ENCODE assay signal across 8 cellular contexts in genomic region chr5:120465281-120465961, GRCh38. TPM values are rescaled to one million over a fixed set of nuclear protein-coding genes. Genes with fewer than 3 reads are reported as not detected.
A peak's percentile ranks its signal among the peaks of the same experiment; 100 is the strongest.
DNase-seq lines count a peak whose midpoint lies in the region; ATAC-seq and TF ChIP-seq lines count a peak whose summit lies in the region.

No MANE protein-coding gene starts in this region.

- WGBS in ectodermal cell, 2 experiments, result 1% methylated on average over 38 to 42 of the region's 42 CpGs

- H3K27me3 ChIP-seq in PC-3 (ENCODE audit: low read length), result no peaks in the 10 kb centered on the region
- peaks cover 44% of the 10 kb centered on the region for H3K27me3 ChIP-seq in ectodermal cell (ENCODE audit: control insufficient read depth, insufficient read depth, low read length, poor library complexity, severe bottlenecking)
- H3K27me3 ChIP-seq in upper lobe of right lung, result peaks cover 28% of the 10 kb centered on the region
- H3K27me3 ChIP-seq in Karpas-422 (ENCODE audit: low read length), result no peaks in the 10 kb centered on the region

- H3K27ac Mint-ChIP-seq in memory B cell, result peak overlapping the region; percentile 45

- H2AFZ ChIP-seq in PC-3 (ENCODE audit: low read length) (peak overlapping the region; percentile 87), Karpas-422 (ENCODE audit: low read length) (no peak overlapping the region)

- peaks cover 2% of the 10 kb centered on the region for H3K27me3 Mint-ChIP-seq in memory B cell

- H4K20me1 ChIP-seq in PC-3 (ENCODE audit: low read length), result no peaks in the 10 kb centered on the region
- no peaks in the 10 kb centered on the region for H4K20me1 ChIP-seq in Karpas-422 (ENCODE audit: insufficient read depth, low read depth, low read length)

- peaks cover 6% of the 10 kb centered on the region; the same call in 1 of the 2 replicates for H3K79me2 ChIP-seq in PC-3 (ENCODE audit: low read length)
- H3K79me2 ChIP-seq in Karpas-422 (ENCODE audit: low read length), result no peaks in the 10 kb centered on the region

- H3F3A ChIP-seq in PC-3 (ENCODE audit: low read length, unreplicated experiment), result no peaks in the 10 kb centered on the region

- peak overlapping the region; percentile 90 for H3K4me3 Mint-ChIP-seq in memory B cell

- H3K9me3 ChIP-seq in ES-I3 (ENCODE audit: control insufficient read depth, insufficient read depth, low read length) (no peaks in the 10 kb centered on the region), PC-3 (ENCODE audit: low read length) (no peaks in the 10 kb centered on the region), ectodermal cell (ENCODE audit: control insufficient read depth, low read length) (no peaks in the 10 kb centered on the region), upper lobe of right lung (no peaks in the 10 kb centered on the region), Karpas-422 (ENCODE audit: low read length) (no peaks in the 10 kb centered on the region)

- H3K4me1 ChIP-seq in ES-I3 (ENCODE audit: insufficient read depth, low read length), result no peaks in the 10 kb centered on the region; the same call in 1 of the 2 replicates
- 0 out of 2 replicates have a peak, but pooled peaks cover 4% of the 10 kb centered on the region for H3K4me1 ChIP-seq in PC-3 (ENCODE audit: insufficient read depth, low read length)
- H3K4me1 ChIP-seq in ectodermal cell (ENCODE audit: control insufficient read depth, insufficient read depth, low read length), result peaks cover 15% of the 10 kb centered on the region
- no peaks in the 10 kb centered on the region for H3K4me1 ChIP-seq in upper lobe of right lung
- peaks cover 5% of the 10 kb centered on the region for H3K4me1 ChIP-seq in Karpas-422 (ENCODE audit: low read length)

- H3K4me2 ChIP-seq in PC-3 (ENCODE audit: low read length) (peak overlapping the region; percentile 97), Karpas-422 (ENCODE audit: low read depth, low read length, poor library complexity, severe bottlenecking) (no peak overlapping the region)

- BruUV-seq in PC-3 (replicated peaks; lab: Mats Ljungman, UMichigan), result no TSS peak

- H3K9ac ChIP-seq in ES-I3 (ENCODE audit: low read depth, low read length), result peak overlapping the region; percentile 63; the same call in 1 of the 2 replicates
- H3K9ac ChIP-seq in PC-3 (ENCODE audit: low read length), result no peak overlapping the region
- H3K9ac ChIP-seq in Karpas-422 (ENCODE audit: low read length), result no peak overlapping the region

- no peak for TF ChIP-seq CTCF in PC-3 (conservative IDR thresholded peaks at IDR 0.05; ENCODE audit: low read depth, low read length)
- TF ChIP-seq CTCF in upper lobe of right lung (IDR thresholded peaks at IDR 0.05), result no peak

- peak; percentile 39 for DNase-seq in PC-3
- DNase-seq in memory B cell (ENCODE audit: low spot score in 2 of 2), result peak in 1 of 2 donors; percentile 7
- DNase-seq in upper lobe of right lung, result peak; percentile 59
- DNase-seq in AML-193 (lab: John Stamatoyannopoulos, UW), result no peak
- no peak for DNase-seq in Karpas-422
- no peak for DNase-seq in DMS79 (lab: John Stamatoyannopoulos, UW)

- no peaks in the 10 kb centered on the region for H3K9me2 ChIP-seq in PC-3 (replicated peaks; ENCODE audit: low read length)
- H3K9me2 ChIP-seq in Karpas-422 (replicated peaks; ENCODE audit: insufficient read depth, low read length), result no peaks in the 10 kb centered on the region

- H3K4me3 ChIP-seq in PC-3 (ENCODE audit: low read length) (peak overlapping the region; percentile 71), ectodermal cell (ENCODE audit: insufficient read depth, low read depth, low read length) (peak overlapping the region; percentile 45), upper lobe of right lung (peak overlapping the region; percentile 59), Karpas-422 (ENCODE audit: low read length) (no peak overlapping the region)

- H3K4me1 Mint-ChIP-seq in memory B cell, result peaks cover 22% of the 10 kb centered on the region

- H3K9me3 Mint-ChIP-seq in memory B cell, result no peaks in the 10 kb centered on the region

- H3K36me3 Mint-ChIP-seq in memory B cell, result no peaks in the 10 kb centered on the region

- ATAC-seq in PC-3 (peak; percentile 51), memory B cell (ENCODE audit: low read depth) (no peak), upper lobe of right lung (peak; percentile 40)

- intact Hi-C loops in PC-3 (cut with micrococcal nuclease), result loop anchor here (2.0 to 10.0 kb wide), 4 partner anchors 149 to 337 kb away; no protein-coding TSS in a partner anchor
- intact Hi-C loops in upper lobe of right lung (cut with DNase I), result no loop called here

- CTCF ChIA-PET in PC-3 (lab: Charles Lee), result no interaction called here

- H3K36me3 ChIP-seq in ES-I3 (ENCODE audit: insufficient read depth, low read length) (no peaks in the 10 kb centered on the region), PC-3 (ENCODE audit: low read depth, low read length) (no peaks in the 10 kb centered on the region), ectodermal cell (ENCODE audit: control insufficient read depth, insufficient read depth, low read length) (no peaks in the 10 kb centered on the region), upper lobe of right lung (no peaks in the 10 kb centered on the region), Karpas-422 (ENCODE audit: insufficient read depth, low read length) (no peaks in the 10 kb centered on the region)

- H3K27ac ChIP-seq in PC-3 (ENCODE audit: low read length) (no peak overlapping the region), ectodermal cell (ENCODE audit: insufficient read depth, low read depth, low read length, poor library complexity, severe bottlenecking) (no peak overlapping the region), upper lobe of right lung (no peak overlapping the region), Karpas-422 (ENCODE audit: low read length) (no peak overlapping the region)

- POLR2A ChIA-PET in PC-3 (lab: Charles Lee; ENCODE audit: unreplicated experiment), result interaction anchor here (0.7 kb wide), 1 partner anchor 58 kb away, joined by 4 read pairs; no protein-coding TSS in a partner anchor

RNA-seq across cellular contexts. Expression of gene PRR16, which starts 1.3 kb away (rescaled TPM):
- 2.4 and 3.6 TPM in 2 replicates for total RNA-seq in PC-3 (2014; rRNA removed)
- 0.56 TPM for polyA plus RNA-seq in ectodermal cell (2013, experiment 1 of 4)
- polyA plus RNA-seq in ectodermal cell (2013, experiment 2 of 4), result not detected
- 0.27 TPM for polyA plus RNA-seq in ectodermal cell (2013, experiment 3 of 4)
- 0.32 TPM for polyA plus RNA-seq in ectodermal cell (2013, experiment 4 of 4)
- 3.1 TPM for total RNA-seq in upper lobe of right lung
- total RNA-seq in Karpas-422 (2014; rRNA removed; shearing (Covaris generic); ENCODE audit: low replicate concordance), result not detected in 2 replicates

Comparison
In these comparisons a context has a peak if more than half of its experiments do, and no peak if none do; other contexts are left out.
1. DNase-seq: peak in PC-3 (single experiment) and upper lobe of right lung (single experiment); none in AML-193 (0 of 2), Karpas-422 (single experiment) and DMS79 (single experiment).